Comparison of ENCODE assay signal across 22 cellular contexts in the genomic region with DNA sequence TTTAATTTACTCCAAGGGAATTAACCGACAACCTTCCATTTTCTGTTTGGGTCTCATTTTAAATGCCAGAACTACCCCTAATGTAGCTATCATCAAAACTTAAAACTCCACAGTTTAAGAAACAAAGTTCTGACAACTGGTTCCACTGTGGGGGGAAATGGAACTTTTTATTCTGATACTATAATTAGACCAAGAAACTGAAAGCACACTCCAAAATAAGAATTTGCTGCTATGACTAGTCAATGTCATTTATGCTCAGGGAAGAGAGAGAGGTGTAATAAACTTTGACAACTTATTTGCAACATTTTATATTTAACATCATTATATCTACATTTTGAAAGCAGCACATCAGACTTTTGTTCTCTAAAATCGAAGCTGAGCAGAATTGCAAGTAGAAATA.
DNase-seq lines count a peak whose midpoint lies in the region; ATAC-seq, FAIRE-seq and TF ChIP-seq lines count a peak whose summit lies in the region.
"Had no signal": no experiment of that assay in that cellular context is flagged by ENCODE, and none has a peak within 500 bp of the region (broad histone marks: within the 10 kb centered on the region; RNA-seq: fewer than 3 reads in every experiment).

No MANE protein-coding gene starts in this region.

- H3K9me3 ChIP-seq in BLaER1 treated with 17β-estradiol and CSF1 and Interleukin-3, amounts not matched to agents 10 nM and 100 nM (replicated peaks in 1 of 11), result no peaks in the 10 kb centered on the region
- H3K9me3 ChIP-seq in MM.1S (replicated peaks; ENCODE audit: insufficient read depth, low read length) (no peaks in the 10 kb centered on the region), GM12878 (replicated peaks; ENCODE audit: control insufficient read depth, insufficient read depth, low read length) (no peaks in the 10 kb centered on the region)
- H3K9me3 ChIP-seq: BE2C had no signal

- no peak for FAIRE-seq in GM12878 (lab: Jason Lieb, UNC)
- FAIRE-seq: A204.1, GM12891, GM19239, H54, HTR-8/SVneo had no signal

- WGBS in GM12878 (ENCODE audit: insufficient coverage, insufficient replicate concordance, low lambda C conversion rate, missing lambda C conversion rate), result 43% methylated on average over 2 of the region's 2 CpGs

- intact Hi-C loops in GM12878 (cut with micrococcal nuclease; ENCODE audit: unreplicated experiment), result no loop called here

- no peaks in the 10 kb centered on the region for H3K27me3 ChIP-seq in BLaER1 treated with 17β-estradiol and CSF1 and Interleukin-3, amounts not matched to agents 10 nM and 100 nM
- H3K27me3 ChIP-seq in MM.1S (replicated peaks; ENCODE audit: insufficient read depth, low read length), result no peaks in the 10 kb centered on the region
- H3K27me3 ChIP-seq in GM12878 (replicated peaks in 1 of 2; ENCODE audit: control insufficient read depth in 2 of 2, insufficient read depth in 2 of 2, low read length in 1 of 2), result peaks cover 0 to 1% of the 10 kb centered on the region in 2 experiments; a peak in 1 of 4 replicates

- in situ Hi-C loops in GM12878 (cut with MboI), result no loop called here

- H3K9ac ChIP-seq in BLaER1 treated with 17β-estradiol and CSF1 and Interleukin-3, amounts not matched to agents 10 nM and 100 nM, result no peak overlapping the region
- H3K9ac ChIP-seq in MM.1S (ENCODE audit: low read length) (no peak overlapping the region; the same call in 1 of the 2 replicates), GM12878 (ENCODE audit: control insufficient read depth, insufficient read depth, low read length) (no peak overlapping the region)

- no peaks in the 10 kb centered on the region for H3K79me2 ChIP-seq in MM.1S (ENCODE audit: low read length)
- no peaks in the 10 kb centered on the region for H3K79me2 ChIP-seq in GM12878 (ENCODE audit: control insufficient read depth, insufficient read depth, low read length)

- peaks cover 3 to 9% (median 7%) of the 10 kb centered on the region in 10 experiments; a peak in 15 of 20 replicates for H3K4me1 ChIP-seq in BLaER1 treated with 17β-estradiol and CSF1 and Interleukin-3, amounts not matched to agents 10 nM and 100 nM
- H3K4me1 ChIP-seq in MM.1S (ENCODE audit: low read length) (peaks cover 26% of the 10 kb centered on the region), GM12878 (ENCODE audit: control insufficient read depth, insufficient read depth, low read length) (no peaks in the 10 kb centered on the region)
- H3K4me1 ChIP-seq: BE2C had no signal

- no peak for TF ChIP-seq RAD21 in GM12878 (IDR thresholded peaks at IDR 0.05; ENCODE audit: insufficient read depth, low read depth, low read length)

- no peak overlapping the region for H3K4me3 ChIP-seq in BLaER1 treated with 17β-estradiol and CSF1 and Interleukin-3, amounts not matched to agents 10 nM and 100 nM
- peak overlapping the region; percentile 37 for H3K4me3 ChIP-seq in MM.1S (ENCODE audit: low read length)
- H3K4me3 ChIP-seq in GM12878, result no peak overlapping the region
- H3K4me3 ChIP-seq: GM23338 had no signal

- DNase-seq in MM.1S, result peak; percentile 67
- no peak for DNase-seq in GM12878 (ENCODE audit: low read depth, low spot score)
- no peak for DNase-seq in activated CD8-positive, alpha-beta memory T cell treated with anti-CD3 and anti-CD28 coated beads, Interleukin-2, amount 50 U/mL, for 48 hours
- DNase-seq in KG1 (lab: John Stamatoyannopoulos, UW), result no peak
- no peak for DNase-seq in EL
- DNase-seq: ACHN; BE2C; CD4-positive, alpha-beta memory T cell; DMS153; DMS79; GF-D8; HCEC 1CT; HFFc6; KBM-7 had no signal

- peak overlapping the region in 9 of 11 experiments; percentile 34 to 62 (median 41); a peak in 15 of 22 replicates for H3K4me2 ChIP-seq in BLaER1 treated with 17β-estradiol and CSF1 and Interleukin-3, amounts not matched to agents 10 nM and 100 nM
- peak overlapping the region; percentile 95 for H3K4me2 ChIP-seq in MM.1S (ENCODE audit: low read depth, low read length)
- H3K4me2 ChIP-seq in GM12878 (ENCODE audit: control insufficient read depth, insufficient read depth), result peak overlapping the region; percentile 64; the same call in 1 of the 2 replicates
- H3K4me2 ChIP-seq: GM23338 had no signal

- H3K36me3 ChIP-seq in BLaER1 treated with 17β-estradiol and CSF1 and Interleukin-3, amounts not matched to agents 10 nM and 100 nM, result no peaks in the 10 kb centered on the region
- H3K36me3 ChIP-seq in MM.1S (replicated peaks; ENCODE audit: insufficient read depth, low read length), result no peaks in the 10 kb centered on the region
- no peaks in the 10 kb centered on the region for H3K36me3 ChIP-seq in GM12878 (ENCODE audit: control insufficient read depth in 2 of 2, insufficient read depth in 2 of 2, low read length in 1 of 2)
- H3K36me3 ChIP-seq: BE2C had no signal

- SMC1A ChIA-PET in GM12878 (lab: Charles Lee; ENCODE audit: uncharacterized antibody, unreplicated experiment), result interaction anchor here (0.7 to 1.3 kb wide), 2 partner anchors 8 to 288 kb away, joined by 3 read pairs; no protein-coding TSS in a partner anchor

- BruUV-seq in GM12878 (replicated peaks; lab: Mats Ljungman, UMichigan), result no TSS peak

- POLR2A ChIA-PET in GM12878 (lab: Charles Lee), result no interaction called here

- no peaks in the 10 kb centered on the region for H3K9me2 ChIP-seq in MM.1S (replicated peaks; ENCODE audit: insufficient read depth, low read length)

- H2AFZ ChIP-seq in MM.1S (ENCODE audit: low read length) (peak overlapping the region; percentile 80), GM12878 (ENCODE audit: control insufficient read depth, low read depth, low read length) (no peak overlapping the region)
- H2AFZ ChIP-seq: GM23338 had no signal

- RAD21 ChIA-PET in GM12878 (lab: Charles Lee; ENCODE audit: unreplicated experiment), result no interaction called here

- H3K27ac ChIP-seq in BLaER1 treated with 17β-estradiol and CSF1 and Interleukin-3, amounts not matched to agents 10 nM and 100 nM, result no peak overlapping the region
- H3K27ac ChIP-seq in MM.1S (ENCODE audit: low read length) (peak overlapping the region; percentile 64; the same call in 1 of the 2 replicates), GM12878 (ENCODE audit: control insufficient read depth, insufficient read depth) (no peak overlapping the region)

- TF ChIP-seq CTCF in MM.1S (IDR thresholded peaks at IDR 0.05; ENCODE audit: low read length) (no peak), GM12878 (IDR thresholded peaks at IDR 0.05 in 2 of 3, conservative IDR thresholded peaks at IDR 0.05 in 1 of 3; ENCODE audit: control insufficient read depth in 2 of 3, extremely low read depth in 1 of 3, insufficient read depth in 1 of 3, low read depth in 3 of 3, low read length in 3 of 3) (no peak)

- TF ChIP-seq POLR2A in GM12878 (IDR thresholded peaks at IDR 0.05; ENCODE audit: low read depth, low read length), result no peak

- H4K20me1 ChIP-seq in BLaER1 treated with 17β-estradiol and CSF1 and Interleukin-3, amounts not matched to agents 10 nM and 100 nM, result no peaks in the 10 kb centered on the region
- H4K20me1 ChIP-seq in MM.1S (ENCODE audit: insufficient read depth, low read length) (no peaks in the 10 kb centered on the region), GM12878 (ENCODE audit: control insufficient read depth, insufficient read depth) (no peaks in the 10 kb centered on the region)

- peak; percentile 64 for ATAC-seq in GM19351 (IDR thresholded peaks at IDR 0.05; ENCODE audit: unreplicated experiment)
- ATAC-seq in GM12878, result no peak
- ATAC-seq: GM23338 had no signal

- no peak for TF ChIP-seq EP300 in GM12878 (IDR thresholded peaks at IDR 0.05; ENCODE audit: borderline replicate concordance in 1 of 2, control insufficient read depth in 1 of 2, low read depth in 2 of 2, low read length in 2 of 2)

- H3F3A ChIP-seq in MM.1S (ENCODE audit: insufficient read depth, low read length), result no peaks in the 10 kb centered on the region

- CTCF ChIA-PET in GM12878 (lab: Yijun Ruan, JAX), result no interaction called here

TF ChIP-seq in GM12878, 131 proteins besides CTCF, POLR2A, EP300 and RAD21:
- TF ChIP-seq MEF2A (IDR thresholded peaks at IDR 0.05; ENCODE audit: insufficient read depth, low read depth, low read length) (peak; percentile 73), JUNB (IDR thresholded peaks at IDR 0.05) (peak; percentile 19; the same call in 1 of the 2 replicates)
- TF ChIP-seq, protein P1, sequence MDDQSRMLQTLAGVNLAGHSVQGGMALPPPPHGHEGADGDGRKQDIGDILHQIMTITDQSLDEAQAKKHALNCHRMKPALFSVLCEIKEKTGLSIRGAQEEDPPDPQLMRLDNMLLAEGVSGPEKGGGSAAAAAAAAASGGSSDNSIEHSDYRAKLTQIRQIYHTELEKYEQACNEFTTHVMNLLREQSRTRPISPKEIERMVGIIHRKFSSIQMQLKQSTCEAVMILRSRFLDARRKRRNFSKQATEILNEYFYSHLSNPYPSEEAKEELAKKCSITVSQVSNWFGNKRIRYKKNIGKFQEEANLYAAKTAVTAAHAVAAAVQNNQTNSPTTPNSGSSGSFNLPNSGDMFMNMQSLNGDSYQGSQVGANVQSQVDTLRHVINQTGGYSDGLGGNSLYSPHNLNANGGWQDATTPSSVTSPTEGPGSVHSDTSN (IDR thresholded peaks at IDR 0.05; ENCODE audit: insufficient replicate concordance, low read depth, low read length), result no peak

Comparison
In these comparisons a context has a peak if more than half of its experiments do, and no peak if none do; other contexts are left out.
1. H3K4me2 ChIP-seq: peak in every context shown above with its lines; median percentile 95 in MM.1S; 64 in GM12878; 41 in BLaER1 treated with 17β-estradiol and CSF1 and Interleukin-3, amounts not matched to agents 10 nM and 100 nM.